ENCODE assay signal across 30 cellular contexts in the genomic region with DNA sequence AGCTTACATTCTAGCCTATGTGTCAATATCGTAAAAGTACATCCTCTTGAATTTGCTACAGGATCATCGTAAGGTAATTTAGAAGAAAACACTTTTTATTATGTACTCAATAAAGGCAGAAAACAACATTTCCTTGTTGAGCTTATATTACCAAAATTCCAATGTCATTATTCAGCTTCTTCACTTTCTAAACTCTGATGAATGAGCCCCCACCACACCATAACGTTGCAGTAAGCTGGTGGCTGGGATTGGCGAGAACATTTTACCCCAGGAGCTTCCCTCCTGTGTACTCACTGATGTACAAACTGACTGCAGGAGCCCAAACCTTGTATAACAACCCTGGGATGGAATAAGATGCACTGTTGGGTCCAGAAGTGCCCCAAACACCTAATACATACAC.
"Had no signal": no experiment of that assay in that cellular context is flagged by ENCODE, and none has a peak within 500 bp of the region (broad histone marks: within the 10 kb centered on the region; RNA-seq: fewer than 3 reads in every experiment).

No MANE protein-coding gene starts in this region.

- H3K4me1 Mint-ChIP-seq: activated naive CD8-positive, alpha-beta T cell treated with anti-CD3 and anti-CD28 coated beads for 36 hours had no signal

- H3K27ac ChIP-seq: adrenal gland, brain microvascular endothelial cell, heart right ventricle, left ventricle myocardium inferior, ovary, prostate gland, sigmoid colon, stomach, thyroid gland, upper lobe of right lung had no signal

- H3K4me1 ChIP-seq: adrenal gland, left ventricle myocardium inferior, prostate gland, sigmoid colon, stomach, thyroid gland, upper lobe of right lung had no signal

- FAIRE-seq: islet of Langerhans had no signal

- H3K27ac Mint-ChIP-seq: activated naive CD4-positive, alpha-beta T cell treated with anti-CD3 and anti-CD28 coated beads for 36 hours; activated naive CD8-positive, alpha-beta T cell treated with anti-CD3 and anti-CD28 coated beads for 36 hours; activated T-cell treated with anti-CD3 and anti-CD28 coated beads, Interleukin-2, amount 50 U/mL, for 72 hours; endodermal cell; stimulated activated naive B cell treated with anti-CD40 and anti-IgM and Interleukin-4, amounts not matched to agents 10 μg/mL and 1 μg/mL and 100 μg/mL, for 72 hours; T-helper 2 cell treated with Interferon-gamma antibody and Interleukin-4, amounts not matched to agents 5 μg/mL and 100 μg/mL, for 36 hours had no signal

- H3K27me3 Mint-ChIP-seq: dendritic cell treated with granulocyte-macrophage colony-stimulating factor and Interleukin-4, amounts not matched to agents 40 ng/mL and 50 ng/mL, for 4 days; stimulated activated naive B cell treated with anti-CD40 and anti-IgM and Interleukin-4, amounts not matched to agents 10 μg/mL and 1 μg/mL and 100 μg/mL, for 72 hours had no signal

- H3K36me3 Mint-ChIP-seq: activated naive CD8-positive, alpha-beta T cell treated with anti-CD3 and anti-CD28 coated beads for 36 hours; stimulated activated naive B cell treated with anti-CD40 and anti-IgM and Interleukin-4, amounts not matched to agents 10 μg/mL and 1 μg/mL and 100 μg/mL, for 72 hours had no signal

- H3K4me2 ChIP-seq: smooth muscle cell had no signal

- H3K27me3 ChIP-seq: adrenal gland, brain microvascular endothelial cell, heart right ventricle, ovary, sigmoid colon, stomach, thyroid gland, upper lobe of right lung had no signal

- DNase-seq: activated CD4-positive, alpha-beta T cell treated with anti-CD3 and anti-CD28 coated beads for 4 hours; activated CD4-positive, alpha-beta T cell treated with anti-CD3 and anti-CD28 coated beads, Interleukin-2, amount 50 U/mL, for 4 hours; activated effector memory CD4-positive, alpha-beta T cell treated with Interleukin-2 at 50 U/mL for 16 hours; activated naive CD4-positive, alpha-beta T cell treated with anti-CD3 and anti-CD28 coated beads for 36 hours; activated naive CD8-positive, alpha-beta T cell treated with anti-CD3 and anti-CD28 coated beads for 36 hours; activated T-cell treated with anti-CD3 and anti-CD28 coated beads for 4 hours; activated T-cell treated with anti-CD3 and anti-CD28 coated beads, Interleukin-2, amount 50 U/mL, for 72 hours; adrenal gland; aorta; brain microvascular endothelial cell; caudate nucleus; endodermal cell; foreskin melanocyte; heart right ventricle; left ventricle myocardium inferior; ovary; sigmoid colon; stimulated activated CD4-positive, alpha-beta T cell treated with anti-CD3 and anti-CD28 coated beads, Interleukin-1b, Interleukin-23, amount 100 ng/mL, for 48 hours; stimulated activated naive B cell treated with anti-CD40 and anti-IgM and Interleukin-4, amounts not matched to agents 10 μg/mL and 1 μg/mL and 100 μg/mL, for 72 hours; stomach; T-helper 1 cell; thyroid gland; upper lobe of right lung had no signal

- ATAC-seq: activated T-cell treated with anti-CD3 and anti-CD28 coated beads, Interleukin-2, amount 50 U/mL, for 72 hours; esophagus mucosa; heart right ventricle; stimulated activated naive B cell treated with anti-CD40 and anti-IgM and Interleukin-4, amounts not matched to agents 10 μg/mL and 1 μg/mL and 100 μg/mL, for 72 hours; upper lobe of right lung had no signal

- H3K4me3 ChIP-seq: adrenal gland, heart right ventricle, left ventricle myocardium inferior, lung, ovary, prostate gland, sigmoid colon, smooth muscle cell, stomach, thyroid gland, upper lobe of right lung had no signal

- H3K36me3 ChIP-seq: adrenal gland, brain microvascular endothelial cell, heart right ventricle, left ventricle myocardium inferior, ovary, prostate gland, sigmoid colon, stomach, thyroid gland, upper lobe of right lung had no signal

- H3K4me3 Mint-ChIP-seq: activated naive CD4-positive, alpha-beta T cell treated with anti-CD3 and anti-CD28 coated beads for 36 hours; activated naive CD8-positive, alpha-beta T cell treated with anti-CD3 and anti-CD28 coated beads for 36 hours; activated T-cell treated with anti-CD3 and anti-CD28 coated beads, Interleukin-2, amount 50 U/mL, for 72 hours; dendritic cell treated with granulocyte-macrophage colony-stimulating factor and Interleukin-4, amounts not matched to agents 40 ng/mL and 50 ng/mL, for 4 days; endodermal cell; stimulated activated naive B cell treated with anti-CD40 and anti-IgM and Interleukin-4, amounts not matched to agents 10 μg/mL and 1 μg/mL and 100 μg/mL, for 72 hours; T-helper 2 cell treated with Interferon-gamma antibody and Interleukin-4, amounts not matched to agents 5 μg/mL and 100 μg/mL, for 36 hours had no signal

- H3K9me3 ChIP-seq: adrenal gland, heart right ventricle, left ventricle myocardium inferior, ovary, prostate gland, sigmoid colon, stomach, thyroid gland, upper lobe of right lung had no signal

- H3K9me3 Mint-ChIP-seq: activated naive CD4-positive, alpha-beta T cell treated with anti-CD3 and anti-CD28 coated beads for 36 hours; activated naive CD8-positive, alpha-beta T cell treated with anti-CD3 and anti-CD28 coated beads for 36 hours; activated T-cell treated with anti-CD3 and anti-CD28 coated beads, Interleukin-2, amount 50 U/mL, for 72 hours; dendritic cell treated with granulocyte-macrophage colony-stimulating factor and Interleukin-4, amounts not matched to agents 40 ng/mL and 50 ng/mL, for 4 days; endodermal cell; stimulated activated naive B cell treated with anti-CD40 and anti-IgM and Interleukin-4, amounts not matched to agents 10 μg/mL and 1 μg/mL and 100 μg/mL, for 72 hours; T-helper 2 cell treated with Interferon-gamma antibody and Interleukin-4, amounts not matched to agents 5 μg/mL and 100 μg/mL, for 36 hours had no signal
